ENCODE assay signal across 8 cellular contexts in the genomic region with DNA sequence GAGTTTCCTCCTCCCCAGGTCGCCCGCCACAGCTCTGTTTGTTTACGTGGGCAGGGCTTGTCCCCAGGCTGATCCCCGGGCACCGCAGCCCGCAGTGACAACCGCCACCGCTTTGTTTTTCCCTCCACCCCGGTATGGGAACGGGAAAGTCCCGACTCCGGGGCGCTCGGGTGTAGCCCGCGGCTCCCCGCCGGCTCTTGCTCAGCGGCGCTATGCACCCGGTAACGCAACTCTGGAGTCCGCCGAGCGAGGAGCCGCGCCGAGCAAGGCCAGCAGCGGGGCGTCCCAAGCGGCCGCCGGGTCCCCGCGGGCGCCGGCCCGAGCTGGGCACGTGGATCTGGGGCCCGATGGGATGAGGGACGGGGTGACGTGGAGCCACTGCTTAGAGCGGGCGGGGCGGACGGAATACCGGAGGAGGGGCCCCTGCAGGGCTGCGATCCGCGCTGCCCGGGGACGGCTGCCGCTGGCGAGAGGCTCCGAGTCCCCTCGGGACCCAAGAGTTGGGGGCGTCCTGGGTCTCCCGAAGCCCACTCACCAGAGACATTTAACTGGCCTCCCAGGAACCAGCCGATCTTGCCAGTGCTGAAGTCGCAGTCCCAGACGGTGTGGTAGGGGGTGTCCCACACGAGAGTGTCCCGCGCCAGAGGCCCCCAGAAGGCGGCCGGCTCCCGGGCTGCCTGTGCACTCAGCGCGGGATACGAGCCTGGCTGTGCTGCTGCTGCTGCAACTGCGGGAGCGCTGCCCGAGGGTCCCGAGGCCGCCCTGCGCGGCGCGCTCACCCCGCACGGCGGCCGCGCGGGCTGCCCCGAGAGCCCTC. TPM values are rescaled to one million over a fixed set of nuclear protein-coding genes. Genes with fewer than 3 reads are reported as not detected.
DNase-seq lines count a peak whose midpoint lies in the region; ATAC-seq, FAIRE-seq and TF ChIP-seq lines count a peak whose summit lies in the region.

No MANE protein-coding gene starts in this region.

- H4K5ac ChIP-seq in H1 (ENCODE audit: insufficient read length, low read depth, low read length) = no peak overlapping the region

- peak overlapping the region; percentile 57 for H4K8ac ChIP-seq in H1 (ENCODE audit: extremely low read depth, insufficient read depth, low read length)

- POLR2A ChIA-PET in H1 (lab: Charles Lee; ENCODE audit: partially characterized antibody) = no interaction called here

- WGBS in H1 (ENCODE audit: extremely low coverage in 1 of 2, insufficient coverage in 1 of 2, insufficient read length in 1 of 2, insufficient replicate concordance in 2 of 2, low coverage in 1 of 2, low lambda C conversion rate in 2 of 2, missing lambda C conversion rate in 1 of 2), 2 experiments = 4% methylated on average over 77 of the region's 86 CpGs; no CpG with 5 or more reads in 1 of the 2 experiments

- peaks cover 21 to 74% (median 60%) of the 10 kb centered on the region in 4 experiments for H3K27me3 ChIP-seq in H1 (replicated peaks in 1 of 4; ENCODE audit: control insufficient read depth in 3 of 4, extremely low read depth in 1 of 4, insufficient read depth in 3 of 4, low read length in 3 of 4)

- H2AFZ ChIP-seq in H1 (ENCODE audit: low read length) = no peak overlapping the region

- CTCF ChIA-PET in H1 (lab: Charles Lee; ENCODE audit: partially characterized antibody) = interaction anchor here (0.9 to 9.1 kb wide), 3 partner anchors 8 to 134 kb away, joined by 3 to 121 read pairs (median 10); no protein-coding TSS in a partner anchor

- H2BK5ac ChIP-seq in H1 (ENCODE audit: low read depth, low read length) = no peak overlapping the region

- H2BK12ac ChIP-seq in H1 (ENCODE audit: low read depth, low read length) = peak overlapping the region; percentile 27; the same call in 1 of the 2 replicates

- H3K36me3 ChIP-seq in H1 (ENCODE audit: control insufficient read depth in 2 of 4, insufficient read depth in 4 of 4, low read length in 3 of 4) (no peaks in the 10 kb centered on the region), mucosa of descending colon (ENCODE audit: low read depth) (no peaks in the 10 kb centered on the region)

- H3K4me1 ChIP-seq in H1 (replicated peaks in 1 of 4; ENCODE audit: control insufficient read depth in 3 of 4, insufficient read depth in 4 of 4, low read length in 3 of 4) (peaks cover 2 to 15% (median 6%) of the 10 kb centered on the region in 4 experiments), mucosa of descending colon (ENCODE audit: low read depth) (peaks cover 32% of the 10 kb centered on the region)

- no peaks in the 10 kb centered on the region for H3K79me1 ChIP-seq in H1 (ENCODE audit: low read depth, low read length)

- no peak overlapping the region for H3K18ac ChIP-seq in H1 (ENCODE audit: extremely low read depth, low read length)

- peak; percentile 36 to 49 for DNase-seq in NCI-H524 (lab: John Stamatoyannopoulos, UW)
- DNase-seq in NCI-H524 treated with DMSO at 0.1 percent for 48 hours (lab: John Stamatoyannopoulos, UW) = no peak
- peak; percentile 57 for DNase-seq in NCI-H510A treated with DMSO at 0.1 percent for 48 hours (lab: John Stamatoyannopoulos, UW)
- peak; percentile 59 to 66 for DNase-seq in activated CD8-positive, alpha-beta memory T cell treated with anti-CD3 and anti-CD28 coated beads for 4 hours (ENCODE audit: low read depth in 2 of 2)
- DNase-seq in H1 (ENCODE audit: low read depth in 1 of 2, low spot score in 2 of 2) = peak in 1 of 2 experiments; percentile 70
- DNase-seq in mucosa of descending colon = peak; percentile 83 to 91 (median 89)
- DNase-seq in stimulated activated CD8-positive, alpha-beta memory T cell treated with anti-CD3 and anti-CD28 coated beads, Interleukin-4, amount 100 ng/mL, for 24 hours (ENCODE audit: low read depth) = peak; percentile 69

- intact Hi-C loops in mucosa of descending colon (cut with DNase I, micrococcal nuclease) = no loop called here

- H3K23me2 ChIP-seq in H1 (ENCODE audit: low read depth, low read length) = peaks cover 13% of the 10 kb centered on the region; the same call in 1 of the 2 replicates

- no peaks in the 10 kb centered on the region for H3K79me2 ChIP-seq in H1 (ENCODE audit: control insufficient read depth in 1 of 2, insufficient read depth in 2 of 2, low read length in 2 of 2)

- H3K9ac ChIP-seq in H1 (replicated peaks in 1 of 4; ENCODE audit: extremely low read depth in 1 of 4, low read depth in 3 of 4, low read length in 3 of 4) = peak overlapping the region in 1 of 4 experiments; percentile 53; a peak in 2 of 7 replicates

- TF ChIP-seq RAD21 in H1 (IDR thresholded peaks at IDR 0.05 in 1 of 2, conservative IDR thresholded peaks at IDR 0.05 in 1 of 2; ENCODE audit: low read depth in 2 of 2, low read length in 2 of 2) = no peak

- H3K23ac ChIP-seq in H1 (ENCODE audit: insufficient read length) = no peak overlapping the region

- H3K27ac ChIP-seq in H1 (ENCODE audit: low read depth, low read length) = no peak overlapping the region

- no peak overlapping the region for H2AK5ac ChIP-seq in H1 (ENCODE audit: low read depth, low read length)

- TF ChIP-seq POLR2A in H1 (IDR thresholded peaks at IDR 0.05; ENCODE audit: control extremely low read depth in 1 of 2, low read depth in 2 of 2, low read length in 2 of 2) = no peak

- no peak overlapping the region for H3K4ac ChIP-seq in H1 (replicated peaks; ENCODE audit: insufficient read length, low read depth, low read length)

- H3K4me3 ChIP-seq in H1 (ENCODE audit: extremely low read depth in 1 of 4, insufficient read depth in 2 of 4, low read depth in 3 of 4, low read length in 4 of 4) = peak overlapping the region; percentile 26 to 64 (median 45)
- peak overlapping the region; percentile 47 for H3K4me3 ChIP-seq in mucosa of descending colon

- TF ChIP-seq CTCF in H1 (IDR thresholded peaks at IDR 0.05; ENCODE audit: control extremely low read depth in 1 of 3, insufficient read depth in 1 of 3, low read depth in 1 of 3, low read length in 3 of 3) (no peak), mucosa of descending colon (IDR thresholded peaks at IDR 0.05) (no peak)

- no peaks in the 10 kb centered on the region; a peak in 1 of 4 replicates for H3K9me3 ChIP-seq in H1 (ENCODE audit: insufficient read depth in 2 of 2, low read depth in 1 of 2, low read length in 1 of 2)
- no peaks in the 10 kb centered on the region for H3K9me3 ChIP-seq in mucosa of descending colon

- TF ChIP-seq EP300 in H1 (IDR thresholded peaks at IDR 0.05; ENCODE audit: borderline replicate concordance in 1 of 2, low read depth in 2 of 2, low read length in 2 of 2) = no peak

- peak; percentile 39 for ATAC-seq in HG02885 (IDR thresholded peaks at IDR 0.05; ENCODE audit: poor library complexity, unreplicated experiment)
- peak; percentile 77 for ATAC-seq in mucosa of descending colon

- no peak overlapping the region for H4K91ac ChIP-seq in H1 (replicated peaks; ENCODE audit: insufficient read length, low read length)

- no peak overlapping the region for H3K56ac ChIP-seq in H1 (replicated peaks; ENCODE audit: insufficient read length, low read depth, low read length)

- H3K4me2 ChIP-seq in H1 (ENCODE audit: insufficient read depth in 1 of 2, low read depth in 2 of 2, low read length in 2 of 2) = peak overlapping the region; percentile 70 to 73

- FAIRE-seq in H1 (lab: Jason Lieb, UNC) = no peak

- no peak overlapping the region for H2BK120ac ChIP-seq in H1 (replicated peaks; ENCODE audit: low read depth, low read length)

- H2BK15ac ChIP-seq in H1 (ENCODE audit: low read length) = no peak overlapping the region

- H3K14ac ChIP-seq in H1 (ENCODE audit: insufficient read length) = peak overlapping the region; percentile 44

- no peaks in the 10 kb centered on the region for H4K20me1 ChIP-seq in H1 (replicated peaks in 1 of 2; ENCODE audit: control insufficient read depth in 1 of 2, insufficient read depth in 2 of 2, low read length in 2 of 2)

- H2BK20ac ChIP-seq in H1 (ENCODE audit: low read length) = no peak overlapping the region

TF ChIP-seq in H1, 55 proteins besides CTCF, POLR2A, EP300 and RAD21 (continues in another document):
- TF ChIP-seq POLR2AphosphoS5 (IDR thresholded peaks at IDR 0.05; ENCODE audit: low read depth, low read length) (no peak), SUZ12 (IDR thresholded peaks at IDR 0.05; ENCODE audit: low read length) (peak; percentile 68), EZH2 (IDR thresholded peaks at IDR 0.05; ENCODE audit: low read depth, low read length, severe bottlenecking) (peak; percentile 78), RBBP5 (IDR thresholded peaks at IDR 0.05; ENCODE audit: borderline replicate concordance, low read depth, low read length) (no peak; the same call in 1 of the 2 replicates), PHF8 (conservative IDR thresholded peaks at IDR 0.05; ENCODE audit: low read depth, low read length) (0 out of 2 replicates have a peak, but pooled peaks have one; percentile 29), GABPA (IDR thresholded peaks at IDR 0.05; ENCODE audit: borderline replicate concordance, insufficient read depth, low read length) (0 out of 2 replicates have a peak, but pooled peaks have one; percentile 36), ASH2L (IDR thresholded peaks at IDR 0.05; ENCODE audit: low read length) (no peak), SRF (IDR thresholded peaks at IDR 0.05; ENCODE audit: low read depth, low read length) (no peak), RNF2 (IDR thresholded peaks at IDR 0.05; ENCODE audit: borderline replicate concordance, low read depth, low read length, missing control alignments, poor library complexity, severe bottlenecking) (peak; percentile 5)

RNA-seq across cellular contexts. Expression of gene ACSS1, which starts 0.5 kb away (rescaled TPM):
- total RNA-seq in H1 (2021; fragmentation: NEBNext Ultra II Directional; extraction: Animal tissue kit (Norgen Biotek cat#: 25700)) = 2.2 and 2.6 TPM in 2 replicates
- 3.3 and 3.4 TPM in 2 replicates for polyA plus RNA-seq in H1 (2011; rRNA removed)
- 3.7 TPM for polyA plus RNA-seq in H1 (2011; cell fraction: cytosol; rRNA removed)
- 5.8 TPM for polyA plus RNA-seq in H1 (2011; cell fraction: nucleus; rRNA removed)
- polyA plus RNA-seq in H1 (2012, experiment 1 of 2) = 2.6 to 4.3 TPM (median 3.7 TPM) in 4 replicates
- 2.2 TPM for polyA plus RNA-seq in H1 (2012, experiment 2 of 2)
- polyA plus RNA-seq in H1 (2013, experiment 1 of 2) = 1.2 TPM
- 1.1 TPM for polyA plus RNA-seq in H1 (2013, experiment 2 of 2)
- polyA minus RNA-seq in H1 (2011; rRNA and poly(A)+ RNA removed) = 3.4 and 6.8 TPM in 2 replicates
- polyA minus RNA-seq in H1 (2011; cell fraction: cytosol; rRNA and poly(A)+ RNA removed) = 2.1 TPM
- 2.3 TPM for polyA minus RNA-seq in H1 (2011; cell fraction: nucleus; rRNA and poly(A)+ RNA removed)
- 10 to 100 TPM; 29.8 to 37.9 (median 36.9) TPM for total RNA-seq in mucosa of descending colon

RNA-seq across cellular contexts. Expression of gene VSX1, which starts 24.5 kb away (rescaled TPM):
- not detected in 2 replicates for total RNA-seq in H1 (2021; fragmentation: NEBNext Ultra II Directional; extraction: Animal tissue kit (Norgen Biotek cat#: 25700))
- polyA plus RNA-seq in H1 (2011; rRNA removed) = 0.05 and 0.14 TPM in 2 replicates
- polyA plus RNA-seq in H1 (2011; cell fraction: cytosol; rRNA removed) = 0.04 TPM
- not detected for polyA plus RNA-seq in H1 (2011; cell fraction: nucleus; rRNA removed)
- polyA plus RNA-seq in H1 (2012, experiment 1 of 2) = not detected in 4 replicates
- not detected for polyA plus RNA-seq in H1 (2012, experiment 2 of 2)
- polyA plus RNA-seq in H1 (2013, experiment 1 of 2) = 0.10 TPM
- 0.04 TPM for polyA plus RNA-seq in H1 (2013, experiment 2 of 2)
- not detected in 2 replicates for polyA minus RNA-seq in H1 (2011; rRNA and poly(A)+ RNA removed)
- not detected for polyA minus RNA-seq in H1 (2011; cell fraction: cytosol; rRNA and poly(A)+ RNA removed)
- polyA minus RNA-seq in H1 (2011; cell fraction: nucleus; rRNA and poly(A)+ RNA removed) = 1.00 TPM
- total RNA-seq in mucosa of descending colon = under 1 TPM in 1 of 3 donors, not detected in 2; 0.22 TPM
